Comparison of ENCODE assay signal across 25 cellular contexts in the genomic region with DNA sequence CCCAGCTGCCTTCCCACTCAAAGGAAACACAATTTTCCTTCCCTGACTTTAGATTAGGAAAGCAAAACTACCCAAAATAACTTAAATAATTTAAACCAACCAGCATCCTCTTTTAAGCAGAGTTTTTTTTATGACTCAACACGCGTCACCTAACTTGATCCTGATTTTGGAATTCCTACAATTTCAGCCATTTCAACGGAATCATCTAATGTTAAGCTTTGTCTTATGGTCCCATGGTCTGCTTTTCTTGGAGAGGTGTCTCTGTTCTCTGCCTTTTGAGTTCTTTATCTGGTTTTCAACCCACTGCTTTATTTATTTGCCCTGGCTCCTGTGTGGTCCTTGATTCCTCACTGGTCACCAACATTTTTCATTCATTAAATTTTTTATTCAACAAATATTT.
DNase-seq lines count a peak whose midpoint lies in the region; ATAC-seq and TF ChIP-seq lines count a peak whose summit lies in the region.
"Had no signal": no experiment of that assay in that cellular context is flagged by ENCODE, and none has a peak within 500 bp of the region (broad histone marks: within the 10 kb centered on the region; RNA-seq: fewer than 3 reads in every experiment).

No MANE protein-coding gene starts in this region.

- H2AFZ ChIP-seq in GM23248 (no peak overlapping the region), PC-3 (ENCODE audit: low read length) (peak overlapping the region; percentile 41; the same call in 1 of the 2 replicates)

- TF ChIP-seq CTCF in PC-3 (conservative IDR thresholded peaks at IDR 0.05; ENCODE audit: low read depth, low read length) (no peak), fibroblast of mammary gland (conservative IDR thresholded peaks at IDR 0.05; ENCODE audit: control insufficient read depth, insufficient read depth, low read depth, low read length) (no peak)

- H3F3A ChIP-seq in GM23248 (ENCODE audit: insufficient read depth) (0 out of 2 replicates have a peak, but pooled peaks cover 6% of the 10 kb centered on the region), PC-3 (ENCODE audit: low read length, unreplicated experiment) (peaks cover 9% of the 10 kb centered on the region)

- POLR2A ChIA-PET in PC-3 (lab: Charles Lee; ENCODE audit: unreplicated experiment): no interaction called here
- POLR2A ChIA-PET in naive thymus-derived CD8-positive, alpha-beta T cell (lab: Charles Lee): no interaction called here

- intact Hi-C loops in PC-3 (cut with micrococcal nuclease): loop anchor here (1.0 to 10.0 kb wide), 3 partner anchors 22 to 737 kb away; a partner anchor contains a TSS

- peak overlapping the region; percentile 16; the same call in 1 of the 2 replicates for H3K27ac ChIP-seq in GM23248
- H3K27ac ChIP-seq in PC-3 (ENCODE audit: low read length): peak overlapping the region; percentile 86
- H3K27ac ChIP-seq: dorsolateral prefrontal cortex had no signal

- H3K4me1 Mint-ChIP-seq in activated naive CD4-positive, alpha-beta T cell treated with anti-CD3 and anti-CD28 coated beads, Interleukin-2, amount 10 ng/mL, durations not matched to agents 7 days and 5 days: no peaks in the 10 kb centered on the region
- H3K4me1 Mint-ChIP-seq in naive thymus-derived CD8-positive, alpha-beta T cell: no peaks in the 10 kb centered on the region
- H3K4me1 Mint-ChIP-seq: CD4-positive, CD25-positive, alpha-beta regulatory T cell; stimulated activated effector memory CD8-positive, alpha-beta T cell treated with anti-CD3 and anti-CD28 coated beads, Interleukin-12 subunit alpha, Interleukin-12 subunit beta, amount 100 ng/mL, for 72 hours had no signal

- peaks cover 15% of the 10 kb centered on the region; the same call in 1 of the 2 replicates for H3K4me1 ChIP-seq in GM23248 (ENCODE audit: insufficient read depth)
- H3K4me1 ChIP-seq in PC-3 (ENCODE audit: insufficient read depth, low read length): peaks cover 27% of the 10 kb centered on the region
- peaks cover 7% of the 10 kb centered on the region for H3K4me1 ChIP-seq in skeletal muscle satellite cell (ENCODE audit: control insufficient read depth, insufficient read depth, low read length)

- no peaks in the 10 kb centered on the region for H3K27me3 Mint-ChIP-seq in activated naive CD4-positive, alpha-beta T cell treated with anti-CD3 and anti-CD28 coated beads, Interleukin-2, amount 10 ng/mL, durations not matched to agents 7 days and 5 days
- peaks cover 0 to 13% (median 4%) of the 10 kb centered on the region in 5 donors for H3K27me3 Mint-ChIP-seq in naive thymus-derived CD8-positive, alpha-beta T cell
- H3K27me3 Mint-ChIP-seq: CD4-positive, CD25-positive, alpha-beta regulatory T cell had no signal

- peak; percentile 6; the same call in 1 of the 2 replicates for ATAC-seq in PC-3
- no peak for ATAC-seq in naive thymus-derived CD8-positive, alpha-beta T cell
- ATAC-seq in GM19467 (IDR thresholded peaks at IDR 0.05; ENCODE audit: unreplicated experiment): no peak
- ATAC-seq: activated naive CD4-positive, alpha-beta T cell treated with anti-CD3 and anti-CD28 coated beads, Interleukin-2, amount 50 U/mL, for 72 hours; left colon; stimulated activated effector memory CD8-positive, alpha-beta T cell treated with anti-CD3 and anti-CD28 coated beads, Interleukin-12 subunit alpha, Interleukin-12 subunit beta, amount 100 ng/mL, for 72 hours; WTC11 had no signal

- DNase-seq in GM23248: peak; percentile 50
- DNase-seq in PC-3: peak; percentile 63
- peak; percentile 74 for DNase-seq in fibroblast of mammary gland (ENCODE audit: low read depth)
- DNase-seq in activated naive CD4-positive, alpha-beta T cell treated with anti-CD3 and anti-CD28 coated beads, Interleukin-2, amount 10 ng/mL, durations not matched to agents 7 days and 5 days: no peak
- DNase-seq in naive thymus-derived CD8-positive, alpha-beta T cell: no peak
- DNase-seq: activated CD4-positive, alpha-beta T cell treated with anti-CD3 and anti-CD28 coated beads, Interleukin-2, amount 50 U/mL, for 4 hours; activated CD8-positive, alpha-beta memory T cell treated with anti-CD3 and anti-CD28 coated beads, Interleukin-2, amount 50 U/mL, for 4 hours; aorta; CD4-positive, CD25-positive, alpha-beta regulatory T cell; DMS 273 treated with DMSO at 0.1 percent for 48 hours; dorsolateral prefrontal cortex; Karpas-422; left colon; mesenchymal stem cell; NCI-H1048; NCI-H187 treated with DMSO at 0.1 percent for 48 hours; NCI-H69; RPMI8226; stimulated activated CD4-positive, alpha-beta T cell treated with anti-CD3 and anti-CD28 coated beads, Interleukin-2, amount 100 ng/mL, for 48 hours; T1000 had no signal

- CTCF ChIA-PET in PC-3 (lab: Charles Lee): no interaction called here
- CTCF ChIA-PET in activated naive CD4-positive, alpha-beta T cell treated with anti-CD3 and anti-CD28 coated beads, Interleukin-2, amount 10 ng/mL, durations not matched to agents 7 days and 5 days (lab: Charles Lee): interaction anchor here (0.6 kb wide), 1 partner anchor 389 kb away, joined by 3 read pairs; no protein-coding TSS in a partner anchor

- H3K4me2 ChIP-seq in GM23248 (ENCODE audit: unreplicated experiment) (no peak overlapping the region), PC-3 (ENCODE audit: low read length) (peak overlapping the region; percentile 64), skeletal muscle satellite cell (ENCODE audit: low read length) (peak overlapping the region; percentile 34)

- H3K27me3 ChIP-seq in GM23248 (replicated peaks; ENCODE audit: insufficient read depth) (no peaks in the 10 kb centered on the region), PC-3 (ENCODE audit: low read length) (no peaks in the 10 kb centered on the region), skeletal muscle satellite cell (ENCODE audit: control insufficient read depth, insufficient read depth, low read length) (no peaks in the 10 kb centered on the region)

- H3K4me3 Mint-ChIP-seq in activated naive CD4-positive, alpha-beta T cell treated with anti-CD3 and anti-CD28 coated beads, Interleukin-2, amount 10 ng/mL, durations not matched to agents 7 days and 5 days: no peak overlapping the region
- H3K4me3 Mint-ChIP-seq in naive thymus-derived CD8-positive, alpha-beta T cell: no peak overlapping the region
- H3K4me3 Mint-ChIP-seq: CD4-positive, CD25-positive, alpha-beta regulatory T cell; stimulated activated effector memory CD8-positive, alpha-beta T cell treated with anti-CD3 and anti-CD28 coated beads, Interleukin-12 subunit alpha, Interleukin-12 subunit beta, amount 100 ng/mL, for 72 hours; WTC11 had no signal

- no peaks in the 10 kb centered on the region for H4K20me1 ChIP-seq in GM23248 (ENCODE audit: insufficient read depth)
- H4K20me1 ChIP-seq in PC-3 (ENCODE audit: low read length): no peaks in the 10 kb centered on the region

- no peaks in the 10 kb centered on the region for H3K9me3 Mint-ChIP-seq in activated naive CD4-positive, alpha-beta T cell treated with anti-CD3 and anti-CD28 coated beads, Interleukin-2, amount 10 ng/mL, durations not matched to agents 7 days and 5 days
- H3K9me3 Mint-ChIP-seq in naive thymus-derived CD8-positive, alpha-beta T cell: peaks cover 0 to 7% (median 0%) of the 10 kb centered on the region in 9 donors

- H3K4me3 ChIP-seq in GM23248 (no peak overlapping the region), PC-3 (ENCODE audit: low read length) (peak overlapping the region; percentile 1; the same call in 1 of the 2 replicates), fibroblast of mammary gland (ENCODE audit: control insufficient read depth, low read depth, low read length) (no peak overlapping the region), skeletal muscle satellite cell (ENCODE audit: low read length) (no peak overlapping the region)
- H3K4me3 ChIP-seq: dorsolateral prefrontal cortex had no signal

- H3K9me3 ChIP-seq in GM23248 (ENCODE audit: low read depth) (no peaks in the 10 kb centered on the region), PC-3 (ENCODE audit: low read length) (no peaks in the 10 kb centered on the region), skeletal muscle satellite cell (replicated peaks; ENCODE audit: low read length) (no peaks in the 10 kb centered on the region)

- no peaks in the 10 kb centered on the region for H3K79me2 ChIP-seq in GM23248 (ENCODE audit: insufficient read depth)
- no peaks in the 10 kb centered on the region for H3K79me2 ChIP-seq in PC-3 (ENCODE audit: low read length)

- 60 to 62% methylated on average over 3 of the region's 3 CpGs for WGBS in GM23248 (ENCODE audit: low coverage in 1 of 2, low lambda C conversion rate in 2 of 2, missing lambda C conversion rate in 2 of 2), 2 experiments

- H3K9me2 ChIP-seq in GM23248 (ENCODE audit: insufficient read depth) (no peaks in the 10 kb centered on the region), PC-3 (replicated peaks; ENCODE audit: low read length) (no peaks in the 10 kb centered on the region)

- no peaks in the 10 kb centered on the region for H3K36me3 ChIP-seq in GM23248 (ENCODE audit: low read depth)
- no peaks in the 10 kb centered on the region for H3K36me3 ChIP-seq in PC-3 (ENCODE audit: low read depth, low read length)
- no peaks in the 10 kb centered on the region for H3K36me3 ChIP-seq in skeletal muscle satellite cell (ENCODE audit: insufficient read depth, low read length)

- H3K27ac Mint-ChIP-seq in activated naive CD4-positive, alpha-beta T cell treated with anti-CD3 and anti-CD28 coated beads, Interleukin-2, amount 10 ng/mL, durations not matched to agents 7 days and 5 days: no peak overlapping the region
- no peak overlapping the region for H3K27ac Mint-ChIP-seq in naive thymus-derived CD8-positive, alpha-beta T cell
- H3K27ac Mint-ChIP-seq: activated naive CD4-positive, alpha-beta T cell treated with anti-CD3 and anti-CD28 coated beads, Interleukin-2, amount 50 U/mL, for 72 hours; CD4-positive, CD25-positive, alpha-beta regulatory T cell; stimulated activated effector memory CD8-positive, alpha-beta T cell treated with anti-CD3 and anti-CD28 coated beads, Interleukin-12 subunit alpha, Interleukin-12 subunit beta, amount 100 ng/mL, for 72 hours; WTC11 had no signal

- BruUV-seq in PC-3 (replicated peaks; lab: Mats Ljungman, UMichigan): no TSS peak

- in situ Hi-C loops in GM23248 (cut with MboI): no loop called here

- H3K36me3 Mint-ChIP-seq in activated naive CD4-positive, alpha-beta T cell treated with anti-CD3 and anti-CD28 coated beads, Interleukin-2, amount 10 ng/mL, durations not matched to agents 7 days and 5 days: no peaks in the 10 kb centered on the region
- no peaks in the 10 kb centered on the region for H3K36me3 Mint-ChIP-seq in naive thymus-derived CD8-positive, alpha-beta T cell
- H3K36me3 Mint-ChIP-seq: activated naive CD4-positive, alpha-beta T cell treated with anti-CD3 and anti-CD28 coated beads, Interleukin-2, amount 50 U/mL, for 72 hours; CD4-positive, CD25-positive, alpha-beta regulatory T cell; stimulated activated effector memory CD8-positive, alpha-beta T cell treated with anti-CD3 and anti-CD28 coated beads, Interleukin-12 subunit alpha, Interleukin-12 subunit beta, amount 100 ng/mL, for 72 hours; WTC11 had no signal

- H3K9ac ChIP-seq in GM23248 (no peak overlapping the region), PC-3 (ENCODE audit: low read length) (peak overlapping the region; percentile 32), skeletal muscle satellite cell (ENCODE audit: low read depth, low read length) (no peak overlapping the region)

Comparison
In these comparisons a context has a peak if more than half of its experiments do, and no peak if none do; other contexts are left out.
1. DNase-seq: peak in GM23248 (single experiment), PC-3 (single experiment) and fibroblast of mammary gland (single experiment); none in activated naive CD4-positive, alpha-beta T cell treated with anti-CD3 and anti-CD28 coated beads, Interleukin-2, amount 10 ng/mL, durations not matched to agents 7 days and 5 days (single experiment) and naive thymus-derived CD8-positive, alpha-beta T cell (0 of 10).